In the genomic region with DNA sequence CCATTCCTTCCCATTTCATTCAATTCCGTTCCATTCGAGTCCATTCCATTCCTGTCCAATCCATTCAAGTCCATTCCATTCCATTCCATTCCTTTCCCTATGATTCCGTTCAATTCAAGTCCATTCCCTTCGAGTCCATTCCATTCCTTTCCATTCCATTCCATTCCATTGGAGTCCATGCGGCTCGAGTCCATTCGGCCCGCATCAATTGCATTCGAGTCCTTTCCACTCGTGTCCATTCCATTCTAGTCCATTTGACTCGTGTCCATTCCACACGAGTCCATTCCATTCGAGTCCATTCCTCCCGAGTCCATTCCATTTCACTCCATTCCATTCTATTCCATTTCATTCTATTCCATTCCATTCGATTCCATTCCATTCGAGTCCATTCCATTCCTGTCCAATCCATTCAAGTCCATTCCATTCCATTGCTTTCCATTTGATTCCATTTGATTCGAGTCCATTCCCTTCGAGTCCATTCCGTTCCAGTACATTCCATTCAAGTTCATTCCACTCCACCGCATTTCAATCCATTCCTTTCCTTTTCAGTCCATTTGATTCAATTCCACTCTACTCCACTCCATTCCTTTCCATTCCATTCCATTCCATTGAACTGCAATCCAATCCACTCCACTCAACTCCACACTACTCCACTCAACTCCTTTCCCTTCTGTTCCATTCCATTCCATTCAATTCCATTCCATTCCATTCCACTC, we compare ENCODE assay signal across 8 cellular contexts.
DNase-seq lines count a peak whose midpoint lies in the region; ATAC-seq, FAIRE-seq and TF ChIP-seq lines count a peak whose summit lies in the region.
"Not testable (repeated sequence)": the region's sequence is repeated elsewhere in the genome, so short reads cannot be mapped to it uniquely, and the experiment has no call there.

No MANE protein-coding gene starts in this region.

- not testable (repeated sequence) for H2BK120ac ChIP-seq in IMR-90 (ENCODE audit: low read depth, low read length)

- ATAC-seq in GM23338; IMR-90 (ENCODE audit: low read depth); lower lobe of right lung: not testable (repeated sequence)
- peak; percentile 2 for ATAC-seq in Right ventricle myocardium inferior
- peak; percentile 6 for ATAC-seq in naive thymus-derived CD4-positive, alpha-beta T cell

- H3K4me3 ChIP-seq in GM23338 (peak overlapping the region; percentile 22; the same call in 1 of the 2 replicates), endodermal cell (ENCODE audit: low read length) (peak overlapping the region; percentile 43), subcutaneous abdominal adipose tissue (ENCODE audit: low read depth in 1 of 5, low read length in 5 of 5) (peak overlapping the region in 4 of 5 donors; percentile 6 to 32 (median 18))
- not testable (repeated sequence) for H3K4me3 ChIP-seq in IMR-90 (ENCODE audit: insufficient read depth, low read depth, low read length); kidney (ENCODE audit: low read length in 2 of 2); lower lobe of right lung; naive thymus-derived CD4-positive, alpha-beta T cell (ENCODE audit: low read length)

- H3K4ac ChIP-seq in IMR-90 (ENCODE audit: low read depth, low read length): not testable (repeated sequence)

- not testable (repeated sequence) for H3F3A ChIP-seq in GM23338 (replicated peaks; ENCODE audit: low read depth)

- not testable (repeated sequence) for H3K23ac ChIP-seq in IMR-90 (ENCODE audit: low read depth, low read length)

- H3K79me1 ChIP-seq in IMR-90 (ENCODE audit: low read depth in 1 of 2, low read length in 2 of 2): not testable (repeated sequence)

- not testable (repeated sequence) for H3K14ac ChIP-seq in IMR-90 (replicated peaks; ENCODE audit: low read depth, low read length)

- H3K9ac ChIP-seq in IMR-90 (ENCODE audit: low read depth, low read length); endodermal cell (ENCODE audit: extremely low read depth, low read length, poor library complexity, severe bottlenecking); kidney (ENCODE audit: low read length in 2 of 2); subcutaneous abdominal adipose tissue (ENCODE audit: low read length in 5 of 5): not testable (repeated sequence)

- H3K4me2 ChIP-seq in GM23338; IMR-90 (ENCODE audit: low read depth, low read length): not testable (repeated sequence)

- POLR2A ChIA-PET in IMR-90 (lab: Charles Lee; ENCODE audit: unreplicated experiment); naive thymus-derived CD4-positive, alpha-beta T cell (lab: Charles Lee): not testable (repeated sequence)

- not testable (repeated sequence) for H3K4me3 Mint-ChIP-seq in GM23338, endodermal cell
- H3K4me3 Mint-ChIP-seq in naive thymus-derived CD4-positive, alpha-beta T cell: peak overlapping the region in 1 of 10 donors; percentile 10

- peaks cover 18% of the 10 kb centered on the region; the same call in 2 of the 3 replicates for H3K9me3 Mint-ChIP-seq in GM23338
- peaks cover 17% of the 10 kb centered on the region for H3K9me3 Mint-ChIP-seq in endodermal cell
- peaks cover 10 to 88% (median 79%) of the 10 kb centered on the region in 11 donors for H3K9me3 Mint-ChIP-seq in naive thymus-derived CD4-positive, alpha-beta T cell

- H3K27me3 ChIP-seq in GM23338 (ENCODE audit: insufficient read depth); IMR-90 (ENCODE audit: control insufficient read depth, insufficient read depth, low read length); endodermal cell (ENCODE audit: control insufficient read depth, insufficient read depth, low read length, poor library complexity, severe bottlenecking); lower lobe of right lung (ENCODE audit: low read depth); naive thymus-derived CD4-positive, alpha-beta T cell (ENCODE audit: control insufficient read depth in 2 of 2, insufficient read depth in 2 of 2, low read length in 2 of 2); subcutaneous abdominal adipose tissue (ENCODE audit: control insufficient read depth in 5 of 5, insufficient read depth in 4 of 5, low read length in 5 of 5): not testable (repeated sequence)

- H3K18ac ChIP-seq in IMR-90 (ENCODE audit: low read depth, low read length): not testable (repeated sequence)

- WGBS in IMR-90 (ENCODE audit: extremely low coverage in 2 of 2, insufficient read length in 1 of 2), 2 experiments: 54% methylated on average over 20 of the region's 20 CpGs; no CpG with 5 or more reads in 1 of the 2 experiments
- WGBS in endodermal cell (ENCODE audit: insufficient coverage in 1 of 2, insufficient read length in 1 of 2), 2 experiments: 81 to 83% methylated on average over 20 of the region's 20 CpGs

- not testable (repeated sequence) for H3K9me2 ChIP-seq in GM23338 (ENCODE audit: insufficient read depth)

- not testable (repeated sequence) for H4K5ac ChIP-seq in IMR-90 (ENCODE audit: low read depth, low read length)

- H3K36me3 Mint-ChIP-seq in GM23338 (ENCODE audit: low read depth): peaks cover 90% of the 10 kb centered on the region
- peaks cover 49% of the 10 kb centered on the region for H3K36me3 Mint-ChIP-seq in endodermal cell (ENCODE audit: low read depth)
- H3K36me3 Mint-ChIP-seq in naive thymus-derived CD4-positive, alpha-beta T cell: peaks cover 32 to 84% (median 73%) of the 10 kb centered on the region in 5 donors

- FAIRE-seq in kidney (lab: Jason Lieb, UNC): not testable (repeated sequence)

- not testable (repeated sequence) for H2AK9ac ChIP-seq in IMR-90 (replicated peaks; ENCODE audit: low read depth, low read length, poor library complexity)

- not testable (repeated sequence) for H4K20me1 ChIP-seq in GM23338 (replicated peaks; ENCODE audit: insufficient read depth); IMR-90 (ENCODE audit: insufficient read depth, low read length)

- in situ Hi-C loops in IMR-90 (cut with MboI; ENCODE audit: low sequenced_read_pairs): not testable (repeated sequence)

- H3K79me2 ChIP-seq in GM23338 (replicated peaks; ENCODE audit: insufficient read depth): not testable (repeated sequence)

- not testable (repeated sequence) for H3K4me1 Mint-ChIP-seq in GM23338, endodermal cell
- peaks cover 0 to 37% (median 0%) of the 10 kb centered on the region in 7 donors for H3K4me1 Mint-ChIP-seq in naive thymus-derived CD4-positive, alpha-beta T cell

- dilution Hi-C loops in IMR-90 (cut with HindIII; ENCODE audit: low sequenced_read_pairs, unreplicated experiment): not testable (repeated sequence)

- not testable (repeated sequence) for H2BK15ac ChIP-seq in IMR-90 (ENCODE audit: low read depth, low read length)

- not testable (repeated sequence) for H3K56ac ChIP-seq in IMR-90 (ENCODE audit: extremely low read depth, insufficient read depth, low read length)

- BruUV-seq in IMR-90 (replicated peaks; lab: Mats Ljungman, UMichigan): not testable (repeated sequence)

- CTCF ChIA-PET in IMR-90 (lab: Yijun Ruan, JAX); naive thymus-derived CD4-positive, alpha-beta T cell (lab: Charles Lee): not testable (repeated sequence)

- intact Hi-C loops in IMR-90 (cut with micrococcal nuclease); Right ventricle myocardium inferior (cut with DNase I); kidney (cut with DNase I); lower lobe of right lung (cut with DNase I); naive thymus-derived CD4-positive, alpha-beta T cell (cut with micrococcal nuclease): not testable (repeated sequence)

- peaks cover 37% of the 10 kb centered on the region for H3K27me3 Mint-ChIP-seq in GM23338 (ENCODE audit: insufficient read depth, low read depth, poor library complexity)
- H3K27me3 Mint-ChIP-seq in endodermal cell (ENCODE audit: insufficient read depth); naive thymus-derived CD4-positive, alpha-beta T cell: not testable (repeated sequence)

- not testable (repeated sequence) for H3K27ac Mint-ChIP-seq in GM23338; endodermal cell; naive thymus-derived CD4-positive, alpha-beta T cell

- TF ChIP-seq RAD21 in IMR-90 (IDR thresholded peaks at IDR 0.05; ENCODE audit: low read length): not testable (repeated sequence)

- not testable (repeated sequence) for H3K4me1 ChIP-seq in GM23338 (ENCODE audit: insufficient read depth); IMR-90 (ENCODE audit: control insufficient read depth, insufficient read depth, low read length); endodermal cell (ENCODE audit: control insufficient read depth, insufficient read depth, low read length); kidney (ENCODE audit: control insufficient read depth in 1 of 2, insufficient read depth in 1 of 2, low read depth in 1 of 2, low read length in 2 of 2); lower lobe of right lung; naive thymus-derived CD4-positive, alpha-beta T cell (ENCODE audit: control insufficient read depth in 2 of 2, insufficient read depth in 2 of 2, low read length in 2 of 2); subcutaneous abdominal adipose tissue (ENCODE audit: control insufficient read depth in 5 of 5, insufficient read depth in 5 of 5, low read length in 5 of 5)

- not testable (repeated sequence) for H3K9me1 ChIP-seq in IMR-90 (ENCODE audit: insufficient read depth, low read length)

- not testable (repeated sequence) for TF ChIP-seq CTCF in GM23338 (conservative IDR thresholded peaks at IDR 0.05; ENCODE audit: low read depth in 2 of 2); IMR-90 (conservative IDR thresholded peaks at IDR 0.05; ENCODE audit: low read depth, low read length); endodermal cell (conservative IDR thresholded peaks at IDR 0.05); kidney (IDR thresholded peaks at IDR 0.05; ENCODE audit: borderline replicate concordance, extremely low read depth, insufficient read depth); lower lobe of right lung (IDR thresholded peaks at IDR 0.05)

- H4K91ac ChIP-seq in IMR-90 (ENCODE audit: insufficient read depth, low read depth, low read length): not testable (repeated sequence)

- DNase-seq in GM23338 (ENCODE audit: low spot score); IMR-90; endodermal cell; naive thymus-derived CD4-positive, alpha-beta T cell: not testable (repeated sequence)
- DNase-seq in Right ventricle myocardium inferior (ENCODE audit: missing footprints): peak; percentile 37
- peak; percentile 40 for DNase-seq in kidney
- DNase-seq in lower lobe of right lung: peak; percentile 12

- peak overlapping the region; percentile 12 for H2BK5ac ChIP-seq in IMR-90 (ENCODE audit: low read depth, low read length, poor library complexity, severe bottlenecking)

- not testable (repeated sequence) for H4K8ac ChIP-seq in IMR-90 (ENCODE audit: low read depth in 2 of 2, low read length in 2 of 2)

- H2BK20ac ChIP-seq in IMR-90 (ENCODE audit: low read depth, low read length): not testable (repeated sequence)

- not testable (repeated sequence) for H2AFZ ChIP-seq in GM23338; IMR-90 (replicated peaks; ENCODE audit: low read length, poor library complexity)

- H3K36me3 ChIP-seq in GM23338 (ENCODE audit: insufficient read depth): peaks cover 75% of the 10 kb centered on the region
- not testable (repeated sequence) for H3K36me3 ChIP-seq in IMR-90 (ENCODE audit: control insufficient read depth, insufficient read depth, low read length); endodermal cell (ENCODE audit: control insufficient read depth, insufficient read depth, low read length); kidney (ENCODE audit: control insufficient read depth in 1 of 2, insufficient read depth in 2 of 2, low read length in 2 of 2); lower lobe of right lung; naive thymus-derived CD4-positive, alpha-beta T cell (ENCODE audit: control insufficient read depth in 2 of 3, insufficient read depth in 3 of 3, low read length in 3 of 3); subcutaneous abdominal adipose tissue (ENCODE audit: control insufficient read depth in 5 of 5, insufficient read depth in 5 of 5, low read length in 5 of 5)

- not testable (repeated sequence) for H3K27ac ChIP-seq in GM23338 (ENCODE audit: low read depth); IMR-90 (ENCODE audit: insufficient read depth, low read length); endodermal cell (ENCODE audit: low read depth, low read length); kidney (ENCODE audit: low read depth in 2 of 2, low read length in 2 of 2); lower lobe of right lung; naive thymus-derived CD4-positive, alpha-beta T cell (ENCODE audit: low read depth, low read length); subcutaneous abdominal adipose tissue (ENCODE audit: low read depth, low read length)

- not testable (repeated sequence) for TF ChIP-seq POLR2A in IMR-90 (IDR thresholded peaks at IDR 0.05; ENCODE audit: low read depth, low read length)

- H3K9me3 ChIP-seq in IMR-90 (ENCODE audit: control insufficient read depth, insufficient read depth, low read length) (peaks cover 66% of the 10 kb centered on the region), endodermal cell (ENCODE audit: control insufficient read depth, low read length) (peaks cover 16% of the 10 kb centered on the region), kidney (ENCODE audit: control insufficient read depth in 1 of 2, low read length in 2 of 2) (peaks cover 51 to 75% of the 10 kb centered on the region in 2 donors), lower lobe of right lung (peaks cover 81% of the 10 kb centered on the region), subcutaneous abdominal adipose tissue (ENCODE audit: control insufficient read depth in 5 of 5, low read length in 5 of 5) (peaks cover 38 to 80% (median 77%) of the 10 kb centered on the region in 5 donors)
- peaks cover 0 to 77% (median 23%) of the 10 kb centered on the region in 3 experiments for H3K9me3 ChIP-seq in naive thymus-derived CD4-positive, alpha-beta T cell (ENCODE audit: control insufficient read depth in 2 of 3, low read length in 3 of 3)

- H2AK5ac ChIP-seq in IMR-90 (ENCODE audit: low read depth, low read length): not testable (repeated sequence)
